ENCODE assay signal across 14 cellular contexts in the genomic region with DNA sequence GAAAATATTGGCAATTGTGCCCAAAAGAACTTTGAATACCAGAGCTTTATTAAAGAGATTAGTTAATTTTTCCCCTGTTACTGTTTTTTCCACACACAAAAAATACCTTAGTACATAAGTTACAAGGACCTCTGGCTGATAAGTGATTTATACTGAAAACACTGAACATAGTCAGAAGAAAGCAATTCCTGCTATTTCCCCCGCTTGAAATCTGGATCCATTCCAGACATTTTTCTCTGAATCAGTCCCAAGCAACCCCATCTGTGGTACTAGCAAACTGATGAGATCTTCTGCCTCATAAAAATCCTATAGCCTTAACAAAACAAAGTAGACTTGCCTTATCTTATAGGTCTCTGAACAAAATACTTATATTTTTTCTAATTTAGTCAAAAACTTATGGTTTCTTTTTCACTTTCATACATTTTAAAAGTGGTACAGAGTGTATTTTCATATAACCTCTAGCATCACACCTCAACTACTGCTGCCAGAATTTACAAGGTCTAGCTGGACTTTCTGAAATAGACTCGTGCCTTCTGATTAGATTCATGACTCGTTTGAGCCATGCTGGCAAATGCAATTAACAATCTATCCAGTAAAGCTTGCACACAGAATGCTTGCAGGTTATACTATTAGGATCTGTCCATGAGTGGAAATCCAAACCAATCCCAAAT.
DNase-seq lines count a peak whose midpoint lies in the region; ATAC-seq, FAIRE-seq and TF ChIP-seq lines count a peak whose summit lies in the region.
"Had no signal": no experiment of that assay in that cellular context is flagged by ENCODE, and none has a peak within 500 bp of the region (broad histone marks: within the 10 kb centered on the region; RNA-seq: fewer than 3 reads in every experiment).

No MANE protein-coding gene starts in this region.

- POLR2A ChIA-PET in AG04449 (lab: Yijun Ruan, JAX): interaction anchor here (1.3 kb wide), 1 partner anchor 111 kb away, joined by 3 read pairs; no protein-coding TSS in a partner anchor

- H3K4me3 ChIP-seq in AG04449 (ENCODE audit: low read depth, low read length) (no peak overlapping the region), astrocyte of the spinal cord (ENCODE audit: low read depth, low read length) (no peak overlapping the region)

- H3K27ac Mint-ChIP-seq in progenitor cell of endocrine pancreas: no peak overlapping the region
- H3K27ac Mint-ChIP-seq: CD8-positive, alpha-beta T cell; immature natural killer cell; stimulated activated naive CD8-positive, alpha-beta T cell treated with anti-CD3 and anti-CD28 coated beads, Interleukin-15, Interleukin-2, amounts not matched to agents 100 ng/mL and 50 ng/mL, for 24 hours had no signal

- FAIRE-seq in HTR-8/SVneo (lab: Jason Lieb, UNC): no peak

- no peaks in the 10 kb centered on the region for H3K36me3 Mint-ChIP-seq in progenitor cell of endocrine pancreas (ENCODE audit: insufficient read depth)
- H3K36me3 Mint-ChIP-seq: CD8-positive, alpha-beta T cell; immature natural killer cell had no signal

- CTCF ChIA-PET in AG04449 (lab: Yijun Ruan, JAX): interaction anchor here (1.2 kb wide), 1 partner anchor 13 kb away, joined by 5 read pairs; no protein-coding TSS in a partner anchor

- in situ Hi-C loops in astrocyte of the spinal cord (cut with HindIII; ENCODE audit: low sequenced_read_pairs): no loop called here

- no peaks in the 10 kb centered on the region for H3K4me1 Mint-ChIP-seq in progenitor cell of endocrine pancreas (ENCODE audit: low read depth)
- H3K4me1 Mint-ChIP-seq: immature natural killer cell had no signal

- H3K27me3 Mint-ChIP-seq in progenitor cell of endocrine pancreas: no peaks in the 10 kb centered on the region
- H3K27me3 Mint-ChIP-seq: stimulated activated naive CD8-positive, alpha-beta T cell treated with anti-CD3 and anti-CD28 coated beads, Interleukin-15, Interleukin-2, amounts not matched to agents 100 ng/mL and 50 ng/mL, for 24 hours had no signal

- H3K4me3 Mint-ChIP-seq in progenitor cell of endocrine pancreas (ENCODE audit: low read depth): no peak overlapping the region
- H3K4me3 Mint-ChIP-seq: CD8-positive, alpha-beta T cell; immature natural killer cell; stimulated activated naive CD8-positive, alpha-beta T cell treated with anti-CD3 and anti-CD28 coated beads, Interleukin-15, Interleukin-2, amounts not matched to agents 100 ng/mL and 50 ng/mL, for 24 hours had no signal

- DNase-seq in AG04449 (ENCODE audit: low read depth, low spot score) (peak; percentile 85), HTR-8/SVneo (ENCODE audit: insufficient read length, low spot score) (peak; percentile 51), astrocyte of the spinal cord (ENCODE audit: low read depth, low spot score) (peak; percentile 91), kidney tubule cell (ENCODE audit: low spot score) (peak; percentile 85), progenitor cell of endocrine pancreas (ENCODE audit: low spot score, unreplicated experiment) (no peak), superior temporal gyrus (ENCODE audit: extremely low spot score) (no peak)
- no peak for DNase-seq in stimulated activated CD4-positive, alpha-beta T cell treated with anti-CD3 and anti-CD28 coated beads, Interleukin-2, amount 100 ng/mL, for 48 hours
- DNase-seq: activated naive CD4-positive, alpha-beta T cell treated with anti-CD3 and anti-CD28 coated beads, Interleukin-2, amount 50 U/mL, for 16 hours; CD8-positive, alpha-beta T cell; immature natural killer cell; NCI-H524 treated with DMSO at 0.1 percent for 48 hours; stimulated activated CD4-positive, alpha-beta T cell treated with anti-CD3 and anti-CD28 coated beads, Interleukin-2, amount 100 ng/mL, for 24 hours had no signal

- ATAC-seq in HG03342 (IDR thresholded peaks at IDR 0.05; ENCODE audit: unreplicated experiment): no peak
- ATAC-seq: CD8-positive, alpha-beta T cell had no signal

- H3K9me3 Mint-ChIP-seq in progenitor cell of endocrine pancreas (ENCODE audit: low read depth): no peaks in the 10 kb centered on the region
- H3K9me3 Mint-ChIP-seq: stimulated activated naive CD8-positive, alpha-beta T cell treated with anti-CD3 and anti-CD28 coated beads, Interleukin-15, Interleukin-2, amounts not matched to agents 100 ng/mL and 50 ng/mL, for 24 hours had no signal

- TF ChIP-seq CTCF in AG04449 (IDR thresholded peaks at IDR 0.05; ENCODE audit: insufficient read depth, low read length, missing control alignments) (no peak), astrocyte of the spinal cord (IDR thresholded peaks at IDR 0.05; ENCODE audit: low read depth, low read length) (no peak), progenitor cell of endocrine pancreas (IDR thresholded peaks at IDR 0.05; ENCODE audit: unreplicated experiment) (no peak)

Comparison
In these comparisons a context has a peak if more than half of its experiments do, and no peak if none do; other contexts are left out.
1. DNase-seq: peak in AG04449 (single experiment), HTR-8/SVneo (single experiment), astrocyte of the spinal cord (single experiment) and kidney tubule cell (single experiment); none in progenitor cell of endocrine pancreas (single experiment), stimulated activated CD4-positive, alpha-beta T cell treated with anti-CD3 and anti-CD28 coated beads, Interleukin-2, amount 100 ng/mL, for 48 hours (0 of 2) and superior temporal gyrus (single experiment).